16 cellular contexts compared by ENCODE assay signal in genomic region chr7:55249332-55249731, GRCh38.
DNase-seq lines count a peak whose midpoint lies in the region; ATAC-seq and TF ChIP-seq lines count a peak whose summit lies in the region.
"Had no signal": no experiment of that assay in that cellular context is flagged by ENCODE, and none has a peak within 500 bp of the region (broad histone marks: within the 10 kb centered on the region; RNA-seq: fewer than 3 reads in every experiment).

No MANE protein-coding gene starts in this region.

- H4K20me1 ChIP-seq in osteoblast (ENCODE audit: insufficient read depth, low read length): no peaks in the 10 kb centered on the region

- H2AFZ ChIP-seq in osteoblast (ENCODE audit: low read length): peak overlapping the region; percentile 7

- H3K4me1 ChIP-seq in osteoblast (ENCODE audit: insufficient read depth, low read length) (peaks cover 15% of the 10 kb centered on the region), upper lobe of right lung (peaks cover 3% of the 10 kb centered on the region), uterus (no peaks in the 10 kb centered on the region)

- H3K4me2 ChIP-seq in osteoblast (ENCODE audit: insufficient read depth, low read length): no peak overlapping the region

- TF ChIP-seq CTCF in choroid plexus epithelial cell (conservative IDR thresholded peaks at IDR 0.05; ENCODE audit: low read depth, low read length) (no peak), osteoblast (IDR thresholded peaks at IDR 0.05; ENCODE audit: extremely low read depth, low read depth, low read length) (no peak), upper lobe of right lung (IDR thresholded peaks at IDR 0.05) (no peak), uterus (IDR thresholded peaks at IDR 0.05) (no peak)

- H3K27me3 ChIP-seq in osteoblast (ENCODE audit: insufficient read depth, low read length) (no peaks in the 10 kb centered on the region), upper lobe of right lung (no peaks in the 10 kb centered on the region), uterus (no peaks in the 10 kb centered on the region)

- no peaks in the 10 kb centered on the region for H3K36me3 ChIP-seq in osteoblast (ENCODE audit: insufficient read depth, low read length)
- no peaks in the 10 kb centered on the region for H3K36me3 ChIP-seq in upper lobe of right lung
- H3K36me3 ChIP-seq in uterus: no peaks in the 10 kb centered on the region

- DNase-seq in choroid plexus epithelial cell (ENCODE audit: low read depth) (peak; percentile 76), islet precursor cell (peak; percentile 86), osteoblast (ENCODE audit: insufficient read length, low spot score, missing footprints) (no peak), upper lobe of right lung (no peak), uterus (no peak), NCI-H774 (lab: John Stamatoyannopoulos, UW) (no peak)
- DNase-seq: CD8-positive, alpha-beta memory T cell; DMS 273 treated with DMSO at 0.1 percent for 48 hours; HCEC 1CT; Kasumi-1; NCI-H1105 treated with DMSO at 0.1 percent for 48 hours; NCI-H187 treated with DMSO at 0.1 percent for 48 hours; NCI-H446 treated with DMSO at 0.1 percent for 48 hours; NCI-H82; SIG-M5 had no signal

- ATAC-seq in upper lobe of right lung: peak; percentile 92
- ATAC-seq in HG03439 (IDR thresholded peaks at IDR 0.05; ENCODE audit: unreplicated experiment): no peak

- no peaks in the 10 kb centered on the region for H3K79me2 ChIP-seq in osteoblast (ENCODE audit: insufficient read depth, low read length)

- intact Hi-C loops in upper lobe of right lung (cut with DNase I) (no loop called here), uterus (cut with DNase I; ENCODE audit: low total_unique reads) (no loop called here)

- TF ChIP-seq POLR2A in uterus (IDR thresholded peaks at IDR 0.05): no peak

- no peaks in the 10 kb centered on the region for H3K9me3 ChIP-seq in osteoblast (ENCODE audit: low read depth, low read length)
- no peaks in the 10 kb centered on the region for H3K9me3 ChIP-seq in upper lobe of right lung
- no peaks in the 10 kb centered on the region for H3K9me3 ChIP-seq in uterus

- no peak overlapping the region for H3K27ac ChIP-seq in osteoblast (ENCODE audit: low read depth, low read length)
- H3K27ac ChIP-seq in upper lobe of right lung: no peak overlapping the region
- no peak overlapping the region for H3K27ac ChIP-seq in uterus

- H3K4me3 ChIP-seq in choroid plexus epithelial cell (ENCODE audit: low read depth, low read length) (no peak overlapping the region), osteoblast (ENCODE audit: insufficient read depth, low read length) (no peak overlapping the region), upper lobe of right lung (no peak overlapping the region), uterus (no peak overlapping the region)

Comparison
In these comparisons a context has a peak if more than half of its experiments do, and no peak if none do; other contexts are left out.
1. DNase-seq: peak in choroid plexus epithelial cell (single experiment) and islet precursor cell (single experiment); none in osteoblast (single experiment), upper lobe of right lung (single experiment), uterus (0 of 2) and NCI-H774 (single experiment).